Comparison of ENCODE assay signal across 1 cellular context in the genomic region with DNA sequence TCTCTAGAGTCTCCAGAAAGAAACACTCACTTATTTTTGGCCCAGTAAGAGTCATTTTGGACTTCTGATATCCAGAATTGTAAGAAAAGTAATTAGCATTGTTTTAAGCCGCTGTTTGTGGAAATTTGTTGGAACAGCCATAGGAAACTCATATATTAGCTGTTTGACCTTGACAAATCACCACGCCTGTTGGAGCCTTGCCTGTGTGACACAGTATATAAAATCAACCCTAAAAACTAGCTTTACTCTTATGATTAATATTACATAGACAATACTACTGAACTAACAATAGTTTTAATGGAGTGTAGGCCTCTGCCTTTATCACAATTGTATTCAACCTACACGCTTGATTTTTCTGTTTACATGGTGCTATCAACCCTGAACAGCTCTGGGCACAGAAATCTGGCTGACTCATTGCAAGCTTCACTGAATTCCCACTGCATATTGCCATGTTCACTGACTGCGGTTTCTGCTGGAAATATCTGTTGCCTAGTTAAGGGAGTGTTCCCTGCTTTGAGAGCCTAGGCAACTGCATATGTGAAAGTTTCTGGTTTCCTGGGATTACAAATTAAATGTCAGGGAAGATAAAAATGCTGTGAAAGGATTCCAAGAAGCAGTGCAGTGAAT.
TF ChIP-seq lines count a peak whose summit lies in the region.

No MANE protein-coding gene starts in this region.

TF ChIP-seq in GM23338, 12 proteins besides CTCF, POLR2A, EP300 and RAD21 (continued from another document):
- TF ChIP-seq, protein P1, sequence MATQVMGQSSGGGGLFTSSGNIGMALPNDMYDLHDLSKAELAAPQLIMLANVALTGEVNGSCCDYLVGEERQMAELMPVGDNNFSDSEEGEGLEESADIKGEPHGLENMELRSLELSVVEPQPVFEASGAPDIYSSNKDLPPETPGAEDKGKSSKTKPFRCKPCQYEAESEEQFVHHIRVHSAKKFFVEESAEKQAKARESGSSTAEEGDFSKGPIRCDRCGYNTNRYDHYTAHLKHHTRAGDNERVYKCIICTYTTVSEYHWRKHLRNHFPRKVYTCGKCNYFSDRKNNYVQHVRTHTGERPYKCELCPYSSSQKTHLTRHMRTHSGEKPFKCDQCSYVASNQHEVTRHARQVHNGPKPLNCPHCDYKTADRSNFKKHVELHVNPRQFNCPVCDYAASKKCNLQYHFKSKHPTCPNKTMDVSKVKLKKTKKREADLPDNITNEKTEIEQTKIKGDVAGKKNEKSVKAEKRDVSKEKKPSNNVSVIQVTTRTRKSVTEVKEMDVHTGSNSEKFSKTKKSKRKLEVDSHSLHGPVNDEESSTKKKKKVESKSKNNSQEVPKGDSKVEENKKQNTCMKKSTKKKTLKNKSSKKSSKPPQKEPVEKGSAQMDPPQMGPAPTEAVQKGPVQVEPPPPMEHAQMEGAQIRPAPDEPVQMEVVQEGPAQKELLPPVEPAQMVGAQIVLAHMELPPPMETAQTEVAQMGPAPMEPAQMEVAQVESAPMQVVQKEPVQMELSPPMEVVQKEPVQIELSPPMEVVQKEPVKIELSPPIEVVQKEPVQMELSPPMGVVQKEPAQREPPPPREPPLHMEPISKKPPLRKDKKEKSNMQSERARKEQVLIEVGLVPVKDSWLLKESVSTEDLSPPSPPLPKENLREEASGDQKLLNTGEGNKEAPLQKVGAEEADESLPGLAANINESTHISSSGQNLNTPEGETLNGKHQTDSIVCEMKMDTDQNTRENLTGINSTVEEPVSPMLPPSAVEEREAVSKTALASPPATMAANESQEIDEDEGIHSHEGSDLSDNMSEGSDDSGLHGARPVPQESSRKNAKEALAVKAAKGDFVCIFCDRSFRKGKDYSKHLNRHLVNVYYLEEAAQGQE (IDR thresholded peaks at IDR 0.05; ENCODE audit: unreplicated experiment): no peak
